8 cellular contexts compared by ENCODE assay signal in genomic region chr19:17235618-17236413, GRCh38. TPM values are rescaled to one million over a fixed set of nuclear protein-coding genes. Genes with fewer than 3 reads are reported as not detected.
DNase-seq lines count a peak whose midpoint lies in the region; ATAC-seq lines count a peak whose summit lies in the region.

No MANE protein-coding gene starts in this region.

- in situ Hi-C loops in GM23248 (cut with MboI) = no loop called here

- H3K79me2 ChIP-seq in GM23248 (ENCODE audit: insufficient read depth) = peaks cover 74% of the 10 kb centered on the region

- peak; percentile 56 for DNase-seq in DMS114 treated with DMSO at 0.1 percent for 48 hours (lab: John Stamatoyannopoulos, UW; ENCODE audit: unreplicated experiment)
- peak; percentile 90 for DNase-seq in GM23248
- peak; percentile 25 to 68 for DNase-seq in NCI-H1930 (lab: John Stamatoyannopoulos, UW)
- peak; percentile 80 for DNase-seq in cerebellar cortex (ENCODE audit: low spot score)
- peak; percentile 61 for DNase-seq in kidney glomerular epithelial cell (lab: John Stamatoyannopoulos, UW)
- DNase-seq in stimulated activated CD4-positive, alpha-beta T cell treated with anti-CD3 and anti-CD28 coated beads, Interleukin-1b, Interleukin-23, amount 100 ng/mL, for 1 hour (ENCODE audit: low read depth in 2 of 2) = peak; percentile 46 to 56
- DNase-seq in NCI-H187 treated with DMSO at 0.1 percent for 48 hours (lab: John Stamatoyannopoulos, UW) = no peak

- peak overlapping the region; percentile 63 for H2AFZ ChIP-seq in GM23248

- no peaks in the 10 kb centered on the region for H3K4me1 ChIP-seq in GM23248 (ENCODE audit: insufficient read depth)

- no peaks in the 10 kb centered on the region for H3K27me3 ChIP-seq in GM23248 (replicated peaks; ENCODE audit: insufficient read depth)

- no peaks in the 10 kb centered on the region for H3F3A ChIP-seq in GM23248 (ENCODE audit: insufficient read depth)

- H3K27ac ChIP-seq in GM23248 = 0 out of 2 replicates have a peak overlapping the region, but pooled peaks have one; percentile 19

- peak; percentile 87 to 91 for ATAC-seq in activated CD4-positive, CD25-positive, alpha-beta regulatory T cell treated with anti-CD3 and anti-CD28 coated beads, Interleukin-2, amount 50 U/mL, for 24 hours

- WGBS in GM23248 (ENCODE audit: low coverage in 1 of 2, low lambda C conversion rate in 2 of 2, missing lambda C conversion rate in 2 of 2), 2 experiments = 1% methylated on average over 43 to 57 of the region's 81 CpGs

- no peaks in the 10 kb centered on the region for H4K20me1 ChIP-seq in GM23248 (ENCODE audit: insufficient read depth)

- peaks cover 5% of the 10 kb centered on the region; the same call in 1 of the 2 replicates for H3K36me3 ChIP-seq in GM23248 (ENCODE audit: low read depth)

- H3K9ac ChIP-seq in GM23248 = peak overlapping the region; percentile 52

- peak overlapping the region; percentile 73 for H3K4me2 ChIP-seq in GM23248 (ENCODE audit: unreplicated experiment)

- no peaks in the 10 kb centered on the region for H3K9me3 ChIP-seq in GM23248 (ENCODE audit: low read depth)

- no peaks in the 10 kb centered on the region for H3K9me2 ChIP-seq in GM23248 (ENCODE audit: insufficient read depth)

- peak overlapping the region; percentile 68 for H3K4me3 ChIP-seq in GM23248

RNA-seq across cellular contexts. Expression of gene OCEL1, which starts 9.8 kb away (rescaled TPM):
- total RNA-seq in GM23248 (2014; rRNA removed; shearing (Covaris generic)) = 1.3 and 1.8 TPM in 2 replicates
- 17.1 and 17.4 TPM in 2 replicates for polyA plus RNA-seq in GM23248 (2016; fragmentation: Nextera tagmentation; extraction: Ambion mirVana)

RNA-seq across cellular contexts. Expression of gene NR2F6, which starts 9.9 kb away (rescaled TPM):
- 82.5 and 96.7 TPM in 2 replicates for total RNA-seq in GM23248 (2014; rRNA removed; shearing (Covaris generic))
- polyA plus RNA-seq in GM23248 (2016; fragmentation: Nextera tagmentation; extraction: Ambion mirVana) = 11.7 and 14.1 TPM in 2 replicates

RNA-seq across cellular contexts. Expression of gene USE1, which starts 20.7 kb away (rescaled TPM):
- total RNA-seq in GM23248 (2014; rRNA removed; shearing (Covaris generic)) = 13.2 and 29.0 TPM in 2 replicates
- polyA plus RNA-seq in GM23248 (2016; fragmentation: Nextera tagmentation; extraction: Ambion mirVana) = 29.6 and 32.3 TPM in 2 replicates

RNA-seq across cellular contexts. Expression of gene USHBP1, which starts 28.7 kb away (rescaled TPM):
- total RNA-seq in GM23248 (2014; rRNA removed; shearing (Covaris generic)) = not detected in 2 replicates
- polyA plus RNA-seq in GM23248 (2016; fragmentation: Nextera tagmentation; extraction: Ambion mirVana) = not detected in 2 replicates

RNA-seq across cellular contexts. Expression of gene BABAM1, which starts 31.4 kb away (rescaled TPM):
- 78.5 and 82.7 TPM in 2 replicates for total RNA-seq in GM23248 (2014; rRNA removed; shearing (Covaris generic))
- polyA plus RNA-seq in GM23248 (2016; fragmentation: Nextera tagmentation; extraction: Ambion mirVana) = 90.3 and 99.6 TPM in 2 replicates
